Comparison of ENCODE assay signal across 10 cellular contexts in genomic region chr1:16385659-16386453, GRCh38. TPM values are rescaled to one million over a fixed set of nuclear protein-coding genes. Genes with fewer than 3 reads are reported as not detected.
A peak's percentile ranks its signal among the peaks of the same experiment; 100 is the strongest.
DNase-seq lines count a peak whose midpoint lies in the region; ATAC-seq and TF ChIP-seq lines count a peak whose summit lies in the region.
"Had no signal": no experiment of that assay in that cellular context is flagged by ENCODE, and none has a peak within 500 bp of the region (broad histone marks: within the 10 kb centered on the region; RNA-seq: fewer than 3 reads in every experiment).

No MANE protein-coding gene starts in this region.

- H3K27ac Mint-ChIP-seq in activated naive CD4-positive, alpha-beta T cell treated with anti-CD3 and anti-CD28 coated beads, Interleukin-2, amount 50 U/mL, for 24 hours: peak overlapping the region; percentile 90
- H3K27ac Mint-ChIP-seq in MCF 10A (ENCODE audit: low read depth, unreplicated experiment): peak overlapping the region; percentile 86
- peak overlapping the region; percentile 10 to 89 (median 81) for H3K27ac Mint-ChIP-seq in naive B cell

- TF ChIP-seq CTCF in MCF 10A (IDR thresholded peaks at IDR 0.05; ENCODE audit: unreplicated experiment): no peak
- TF ChIP-seq CTCF in uterus (IDR thresholded peaks at IDR 0.05): no peak

- H3K4me3 Mint-ChIP-seq in activated naive CD4-positive, alpha-beta T cell treated with anti-CD3 and anti-CD28 coated beads, Interleukin-2, amount 50 U/mL, for 24 hours: peak overlapping the region; percentile 65
- H3K4me3 Mint-ChIP-seq in MCF 10A (ENCODE audit: unreplicated experiment): no peak overlapping the region
- H3K4me3 Mint-ChIP-seq in naive B cell: peak overlapping the region in 5 of 8 donors; percentile 22 to 84 (median 64)

- H3K9me3 Mint-ChIP-seq in activated naive CD4-positive, alpha-beta T cell treated with anti-CD3 and anti-CD28 coated beads, Interleukin-2, amount 50 U/mL, for 24 hours: no peaks in the 10 kb centered on the region
- H3K9me3 Mint-ChIP-seq in MCF 10A (ENCODE audit: unreplicated experiment): no peaks in the 10 kb centered on the region
- no peaks in the 10 kb centered on the region for H3K9me3 Mint-ChIP-seq in naive B cell

- CTCF ChIA-PET in MCF 10A (lab: Yijun Ruan, JAX): no interaction called here

- H3K36me3 Mint-ChIP-seq in activated naive CD4-positive, alpha-beta T cell treated with anti-CD3 and anti-CD28 coated beads, Interleukin-2, amount 50 U/mL, for 24 hours: peaks cover 2% of the 10 kb centered on the region
- peaks cover 17% of the 10 kb centered on the region for H3K36me3 Mint-ChIP-seq in MCF 10A (ENCODE audit: insufficient read depth, unreplicated experiment)
- H3K36me3 Mint-ChIP-seq in naive B cell: no peaks in the 10 kb centered on the region

- H3K36me3 ChIP-seq in uterus: no peaks in the 10 kb centered on the region

- no peaks in the 10 kb centered on the region for H3K27me3 Mint-ChIP-seq in activated naive CD4-positive, alpha-beta T cell treated with anti-CD3 and anti-CD28 coated beads, Interleukin-2, amount 50 U/mL, for 24 hours
- no peaks in the 10 kb centered on the region for H3K27me3 Mint-ChIP-seq in MCF 10A (ENCODE audit: insufficient read depth, unreplicated experiment)
- no peaks in the 10 kb centered on the region for H3K27me3 Mint-ChIP-seq in naive B cell

- TF ChIP-seq POLR2A in uterus (IDR thresholded peaks at IDR 0.05): no peak

- intact Hi-C loops in MCF 10A (cut with micrococcal nuclease): no loop called here
- intact Hi-C loops in uterus (cut with DNase I; ENCODE audit: low total_unique reads): no loop called here

- no TSS peak for BruUV-seq in MCF 10A (replicated peaks; lab: Mats Ljungman, UMichigan)

- H3K9me3 ChIP-seq in uterus: no peaks in the 10 kb centered on the region

- POLR2A ChIA-PET in MCF 10A (lab: Yijun Ruan, JAX): interaction anchor here (0.6 to 3.9 kb wide), 11 partner anchors 11 to 241 kb away, joined by 3 to 21 read pairs (median 4); partner anchors contain the start of genes NECAP2 and SZRD1

- H3K4me1 Mint-ChIP-seq in activated naive CD4-positive, alpha-beta T cell treated with anti-CD3 and anti-CD28 coated beads, Interleukin-2, amount 50 U/mL, for 24 hours: peaks cover 73% of the 10 kb centered on the region
- H3K4me1 Mint-ChIP-seq in MCF 10A (ENCODE audit: insufficient read depth, unreplicated experiment): peaks cover 30% of the 10 kb centered on the region
- H3K4me1 Mint-ChIP-seq in naive B cell: peaks cover 61 to 78% (median 69%) of the 10 kb centered on the region in 3 donors

- ATAC-seq in naive B cell (ENCODE audit: low read depth in 2 of 2) (no peak), GM21367 (IDR thresholded peaks at IDR 0.05; ENCODE audit: unreplicated experiment) (no peak), GM21423 (IDR thresholded peaks at IDR 0.05; ENCODE audit: unreplicated experiment) (no peak)

- H3K27me3 ChIP-seq in uterus: no peaks in the 10 kb centered on the region

- peak overlapping the region; percentile 70 to 79 for H3K27ac ChIP-seq in uterus

- peaks cover 22 to 23% of the 10 kb centered on the region in 2 donors for H3K4me1 ChIP-seq in uterus

- H3K4me3 ChIP-seq in uterus: no peak overlapping the region

- no peak for DNase-seq in activated naive CD4-positive, alpha-beta T cell treated with anti-CD3 and anti-CD28 coated beads, Interleukin-2, amount 50 U/mL, for 16 hours
- DNase-seq in MCF 10A (ENCODE audit: unreplicated experiment) (no peak), naive B cell (no peak), uterus (no peak), HuH-7 (ENCODE audit: low spot score) (no peak)
- DNase-seq: activated effector memory CD4-positive, alpha-beta T cell treated with Interleukin-2 at 50 U/mL for 16 hours had no signal

RNA-seq across cellular contexts. Expression of gene SZRD1, which starts 18.8 kb away (rescaled TPM):
- total RNA-seq in MCF 10A (2022) (108 and 114 TPM in 2 replicates), uterus (100 to 1,000 TPM in 1 of 4 donors, 10 to 100 TPM in 3; 24.4 to 126 (median 47.2) TPM)
- polyA plus RNA-seq in naive B cell (ENCODE audit: low read depth in 6 of 6): 10 to 100 TPM; 41.1 to 59.6 (median 50.9) TPM

RNA-seq across cellular contexts. Expression of gene FBXO42, which starts 33.6 kb away (rescaled TPM):
- 21.9 and 24.9 TPM in 2 replicates for total RNA-seq in MCF 10A (2022)
- 10 to 100 TPM; 17.9 to 33.5 (median 21.9) TPM for polyA plus RNA-seq in naive B cell (ENCODE audit: low read depth in 6 of 6)
- 10 to 100 TPM; 21.0 to 30.3 (median 23.0) TPM for total RNA-seq in uterus

RNA-seq across cellular contexts. Expression of gene SPATA21, which starts 51.4 kb away (rescaled TPM):
- not detected in 2 replicates for total RNA-seq in MCF 10A (2022)
- not detected for polyA plus RNA-seq in naive B cell (ENCODE audit: low read depth in 6 of 6)
- total RNA-seq in uterus: under 1 TPM in 1 of 4 donors, not detected in 3; 0.27 TPM
- total RNA-seq: H4 had no signal

RNA-seq across cellular contexts. Expression of gene NECAP2, which starts 54.7 kb away (rescaled TPM):
- total RNA-seq in MCF 10A (2022): 34.1 and 41.4 TPM in 2 replicates
- 100 to 1,000 TPM; 103 to 152 (median 134) TPM for polyA plus RNA-seq in naive B cell (ENCODE audit: low read depth in 6 of 6)
- total RNA-seq in uterus: 10 to 100 TPM; 36.0 to 60.1 (median 38.6) TPM
